ENCODE assay signal across 1 cellular context in genomic region chr1:35029756-35030155, GRCh38.
TF ChIP-seq lines count a peak whose summit lies in the region.

No MANE protein-coding gene starts in this region.

TF ChIP-seq in endothelial cell of umbilical vein, 7 proteins besides CTCF, POLR2A, EP300 and RAD21:
- TF ChIP-seq POLR2AphosphoS5 (IDR thresholded peaks at IDR 0.05; ENCODE audit: insufficient read depth, low read depth, low read length) (no peak), JUN (IDR thresholded peaks at IDR 0.05; ENCODE audit: borderline replicate concordance, insufficient read depth, insufficient read length, low read depth) (no peak), FOS (IDR thresholded peaks at IDR 0.05; ENCODE audit: borderline replicate concordance, insufficient read depth, low read length) (no peak), EZH2 (IDR thresholded peaks at IDR 0.05; ENCODE audit: borderline replicate concordance, low read depth, low read length, severe bottlenecking) (no peak), GATA2 (IDR thresholded peaks at IDR 0.05; ENCODE audit: insufficient read depth, insufficient read length, low read depth, low read length) (no peak), MAX (IDR thresholded peaks at IDR 0.05; ENCODE audit: insufficient read depth, insufficient read length) (no peak), MYC (IDR thresholded peaks at IDR 0.05; ENCODE audit: low read depth, low read length) (no peak)
TF ChIP-seq in endothelial cell of umbilical vein: peak in this region for 0.
